Comparison of ENCODE assay signal across 9 cellular contexts in genomic region chr7:152459724-152460251, GRCh38. TPM values are rescaled to one million over a fixed set of nuclear protein-coding genes. Genes with fewer than 3 reads are reported as not detected.
DNase-seq lines count a peak whose midpoint lies in the region; ATAC-seq and TF ChIP-seq lines count a peak whose summit lies in the region.
"Had no signal": no experiment of that assay in that cellular context is flagged by ENCODE, and none has a peak within 500 bp of the region (broad histone marks: within the 10 kb centered on the region; RNA-seq: fewer than 3 reads in every experiment).

No MANE protein-coding gene starts in this region.

- no peaks in the 10 kb centered on the region for H3K27me3 Mint-ChIP-seq in activated B cell treated with CpG ODN at 0.5 μM for 24 hours
- no peaks in the 10 kb centered on the region for H3K27me3 Mint-ChIP-seq in nephron (ENCODE audit: low read depth)
- H3K27me3 Mint-ChIP-seq: activated naive CD8-positive, alpha-beta T cell treated with anti-CD3 and anti-CD28 coated beads for 36 hours had no signal

- POLR2A ChIA-PET in activated B cell treated with CpG ODN at 0.5 μM for 24 hours (lab: Charles Lee) = interaction anchor here (0.8 to 1.2 kb wide), 3 partner anchors 23 to 26 kb away, joined by 3 to 5 read pairs (median 4); partner anchors contain the start of gene KMT2C

- H3K4me1 Mint-ChIP-seq in activated B cell treated with CpG ODN at 0.5 μM for 24 hours (peaks cover 21% of the 10 kb centered on the region), nephron (peaks cover 16% of the 10 kb centered on the region)

- H3K9me3 Mint-ChIP-seq in activated B cell treated with CpG ODN at 0.5 μM for 24 hours = no peaks in the 10 kb centered on the region
- no peaks in the 10 kb centered on the region for H3K9me3 Mint-ChIP-seq in nephron
- H3K9me3 Mint-ChIP-seq: activated naive CD8-positive, alpha-beta T cell treated with anti-CD3 and anti-CD28 coated beads for 36 hours had no signal

- CTCF ChIA-PET in activated B cell treated with CpG ODN at 0.5 μM for 24 hours (lab: Charles Lee) = no interaction called here

- intact Hi-C loops in activated B cell treated with CpG ODN at 0.5 μM for 24 hours (cut with micrococcal nuclease) = loop anchor here (5.0 to 10.0 kb wide), 3 partner anchors 435 to 1117 kb away; partner anchors contain the start of genes GALNT11, NUB1 and RHEB

- DNase-seq in EL (peak; percentile 84), NCI-H146 (lab: John Stamatoyannopoulos, UW) (peak; percentile 67), activated B cell treated with CpG ODN at 0.5 μM for 24 hours (no peak), D341Med (ENCODE audit: low spot score) (no peak), SK-N-DZ (ENCODE audit: low spot score) (no peak)
- DNase-seq: activated naive CD8-positive, alpha-beta T cell treated with anti-CD3 and anti-CD28 coated beads for 36 hours had no signal

- ATAC-seq in activated B cell treated with CpG ODN at 0.5 μM for 24 hours (ENCODE audit: low read depth) = no peak
- no peak for ATAC-seq in esophagus mucosa
- no peak for ATAC-seq in HG02973 (IDR thresholded peaks at IDR 0.05; ENCODE audit: unreplicated experiment)

- TF ChIP-seq CTCF in activated B cell treated with CpG ODN at 0.5 μM for 24 hours (IDR thresholded peaks at IDR 0.05) (no peak), nephron (IDR thresholded peaks at IDR 0.05; ENCODE audit: unreplicated experiment in 3 of 3) (no peak)

- peak overlapping the region; percentile 28 for H3K4me3 Mint-ChIP-seq in activated B cell treated with CpG ODN at 0.5 μM for 24 hours
- H3K4me3 Mint-ChIP-seq in nephron = peak overlapping the region; percentile 48 to 56 (median 49)
- H3K4me3 Mint-ChIP-seq: activated naive CD8-positive, alpha-beta T cell treated with anti-CD3 and anti-CD28 coated beads for 36 hours had no signal

- peak overlapping the region; percentile 90 for H3K27ac Mint-ChIP-seq in activated B cell treated with CpG ODN at 0.5 μM for 24 hours
- H3K27ac Mint-ChIP-seq in nephron = peak overlapping the region; percentile 82 to 89 (median 86)
- H3K27ac Mint-ChIP-seq: activated naive CD8-positive, alpha-beta T cell treated with anti-CD3 and anti-CD28 coated beads for 36 hours had no signal

- H3K36me3 Mint-ChIP-seq in activated B cell treated with CpG ODN at 0.5 μM for 24 hours (ENCODE audit: low read depth) (peaks cover 5% of the 10 kb centered on the region), nephron (ENCODE audit: low read depth) (no peaks in the 10 kb centered on the region)
- H3K36me3 Mint-ChIP-seq: activated naive CD8-positive, alpha-beta T cell treated with anti-CD3 and anti-CD28 coated beads for 36 hours had no signal

RNA-seq across cellular contexts. Expression of gene KMT2C, which starts 24.0 kb away (rescaled TPM):
- total RNA-seq in activated B cell treated with CpG ODN at 0.5 μM for 24 hours (98.7 and 112 TPM in 2 replicates), esophagus mucosa (48.2 TPM)
- 11.7 and 12.5 TPM in 2 replicates for polyA plus RNA-seq in SK-N-DZ (2014; cell fraction: cytosol; rRNA removed)
- 21.4 and 25.3 TPM in 2 replicates for polyA plus RNA-seq in SK-N-DZ (2014; cell fraction: nucleus; rRNA removed)

Comparison
In these comparisons a context has a peak if more than half of its experiments do, and no peak if none do; other contexts are left out.
1. DNase-seq: peak in EL (single experiment) and NCI-H146 (single experiment); none in activated B cell treated with CpG ODN at 0.5 μM for 24 hours (single experiment), D341Med (single experiment) and SK-N-DZ (single experiment).